11 cellular contexts compared by ENCODE assay signal in the genomic region with DNA sequence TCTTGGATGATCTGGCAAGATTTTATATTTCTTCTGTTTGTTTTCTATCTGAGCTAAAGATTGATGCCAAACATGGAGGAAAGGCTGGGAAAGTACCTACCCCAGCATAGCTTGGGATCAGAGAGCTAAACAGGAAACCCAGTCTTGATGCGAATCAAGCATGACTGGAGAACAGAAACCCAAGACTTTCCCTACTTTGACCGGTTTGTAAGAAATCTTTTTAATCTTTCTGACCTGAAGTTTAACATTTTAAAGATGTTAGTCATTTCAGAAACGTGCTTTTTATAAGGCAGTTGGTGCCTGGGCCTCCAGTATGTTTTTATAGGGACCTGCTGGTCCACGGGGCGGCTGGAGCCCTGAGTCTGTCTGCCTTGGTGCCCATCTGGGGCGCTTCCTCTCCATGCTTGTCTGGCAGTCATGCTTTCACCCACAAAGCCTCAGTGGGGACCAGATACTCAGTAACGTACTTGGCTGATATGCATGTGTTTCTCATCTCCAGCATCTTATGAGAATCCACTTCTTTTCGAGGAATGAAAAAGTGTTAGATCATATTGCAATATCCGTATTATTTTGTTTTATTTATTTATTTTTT.
DNase-seq lines count a peak whose midpoint lies in the region; ATAC-seq and TF ChIP-seq lines count a peak whose summit lies in the region.
"Had no signal": no experiment of that assay in that cellular context is flagged by ENCODE, and none has a peak within 500 bp of the region (broad histone marks: within the 10 kb centered on the region; RNA-seq: fewer than 3 reads in every experiment).

No MANE protein-coding gene starts in this region.

- H3K4me1 Mint-ChIP-seq in activated T-cell treated with anti-CD3 and anti-CD28 coated beads, Interleukin-2, amount 50 U/mL, for 72 hours (ENCODE audit: low read depth): peaks cover 17% of the 10 kb centered on the region
- H3K4me1 Mint-ChIP-seq in mesothelial cell of epicardium: no peaks in the 10 kb centered on the region

- no peaks in the 10 kb centered on the region for H3K9me3 Mint-ChIP-seq in activated T-cell treated with anti-CD3 and anti-CD28 coated beads, Interleukin-2, amount 50 U/mL, for 72 hours
- H3K9me3 Mint-ChIP-seq in mesothelial cell of epicardium: no peaks in the 10 kb centered on the region

- H3K27ac Mint-ChIP-seq in activated T-cell treated with anti-CD3 and anti-CD28 coated beads, Interleukin-2, amount 50 U/mL, for 72 hours: no peak overlapping the region
- no peak overlapping the region for H3K27ac Mint-ChIP-seq in mesothelial cell of epicardium
- H3K27ac Mint-ChIP-seq: activated CD8-positive, alpha-beta memory T cell treated with anti-CD3 and anti-CD28 coated beads, Interleukin-2, amount 10 ng/mL, durations not matched to agents 7 days and 5 days had no signal

- no peak for TF ChIP-seq CTCF in mesothelial cell of epicardium (IDR thresholded peaks at IDR 0.05; ENCODE audit: unreplicated experiment)
- no peak for TF ChIP-seq CTCF in testis (IDR thresholded peaks at IDR 0.05)

- H3K9me3 ChIP-seq in testis: no peaks in the 10 kb centered on the region

- H3K27me3 ChIP-seq in testis: no peaks in the 10 kb centered on the region

- no peaks in the 10 kb centered on the region for H3K36me3 ChIP-seq in testis (ENCODE audit: low read depth, missing control alignments)

- no peak for TF ChIP-seq POLR2A in testis (IDR thresholded peaks at IDR 0.05)

- H3K27me3 Mint-ChIP-seq in activated T-cell treated with anti-CD3 and anti-CD28 coated beads, Interleukin-2, amount 50 U/mL, for 72 hours (ENCODE audit: low read depth): no peaks in the 10 kb centered on the region
- no peaks in the 10 kb centered on the region for H3K27me3 Mint-ChIP-seq in mesothelial cell of epicardium (ENCODE audit: low read depth)
- H3K27me3 Mint-ChIP-seq: activated CD8-positive, alpha-beta memory T cell treated with anti-CD3 and anti-CD28 coated beads, Interleukin-2, amount 10 ng/mL, durations not matched to agents 7 days and 5 days had no signal

- peak; percentile 76 for DNase-seq in EH (ENCODE audit: low read depth)
- DNase-seq in activated T-cell treated with anti-CD3 and anti-CD28 coated beads, Interleukin-2, amount 50 U/mL, for 72 hours: peak; percentile 24 to 25
- no peak for DNase-seq in mesothelial cell of epicardium (ENCODE audit: low spot score in 2 of 2, unreplicated experiment in 2 of 2)
- no peak for DNase-seq in testis
- DNase-seq in putamen (ENCODE audit: low spot score): no peak
- no peak for DNase-seq in NCI-H146 (lab: John Stamatoyannopoulos, UW)
- DNase-seq: activated CD8-positive, alpha-beta memory T cell treated with anti-CD3 and anti-CD28 coated beads, Interleukin-2, amount 10 ng/mL, durations not matched to agents 7 days and 5 days; GF-D8 had no signal

- intact Hi-C loops in testis (cut with DNase I; ENCODE audit: low total_unique reads): no loop called here

- peak overlapping the region; percentile 50 to 60 for H3K4me3 Mint-ChIP-seq in activated T-cell treated with anti-CD3 and anti-CD28 coated beads, Interleukin-2, amount 50 U/mL, for 72 hours
- H3K4me3 Mint-ChIP-seq in mesothelial cell of epicardium: no peak overlapping the region
- H3K4me3 Mint-ChIP-seq: activated CD8-positive, alpha-beta memory T cell treated with anti-CD3 and anti-CD28 coated beads, Interleukin-2, amount 10 ng/mL, durations not matched to agents 7 days and 5 days had no signal

- 94% methylated on average over 9 of the region's 9 CpGs for WGBS in testis, 2 donors

- no peaks in the 10 kb centered on the region for H3K36me3 Mint-ChIP-seq in activated T-cell treated with anti-CD3 and anti-CD28 coated beads, Interleukin-2, amount 50 U/mL, for 72 hours (ENCODE audit: insufficient read depth in 2 of 2)
- H3K36me3 Mint-ChIP-seq in mesothelial cell of epicardium: no peaks in the 10 kb centered on the region

- ATAC-seq in GM19035 (IDR thresholded peaks at IDR 0.05; ENCODE audit: unreplicated experiment) (peak; percentile 81), HG02885 (IDR thresholded peaks at IDR 0.05; ENCODE audit: poor library complexity, unreplicated experiment) (peak; percentile 59)
- peak; percentile 74 to 80 for ATAC-seq in activated T-cell treated with anti-CD3 and anti-CD28 coated beads, Interleukin-2, amount 50 U/mL, for 72 hours (replicated peaks in 1 of 2)
- ATAC-seq: activated CD8-positive, alpha-beta memory T cell treated with anti-CD3 and anti-CD28 coated beads, Interleukin-2, amount 10 ng/mL, durations not matched to agents 7 days and 5 days had no signal

- no peak overlapping the region for H3K4me3 ChIP-seq in testis

- no peaks in the 10 kb centered on the region for H3K4me1 ChIP-seq in testis

- no peak overlapping the region for H3K27ac ChIP-seq in testis
- H3K27ac ChIP-seq: epithelial cell of prostate had no signal

Comparison
In these comparisons a context has a peak if more than half of its experiments do, and no peak if none do; other contexts are left out.
1. DNase-seq: peak in EH (single experiment) and activated T-cell treated with anti-CD3 and anti-CD28 coated beads, Interleukin-2, amount 50 U/mL, for 72 hours (2 of 2); none in mesothelial cell of epicardium (0 of 2), testis (single experiment), putamen (single experiment) and NCI-H146 (single experiment).
2. Peak in every context shown above with its lines, with median percentiles within 50 percentile points of each other: ATAC-seq.